ENCODE assay signal across 8 cellular contexts in the genomic region with DNA sequence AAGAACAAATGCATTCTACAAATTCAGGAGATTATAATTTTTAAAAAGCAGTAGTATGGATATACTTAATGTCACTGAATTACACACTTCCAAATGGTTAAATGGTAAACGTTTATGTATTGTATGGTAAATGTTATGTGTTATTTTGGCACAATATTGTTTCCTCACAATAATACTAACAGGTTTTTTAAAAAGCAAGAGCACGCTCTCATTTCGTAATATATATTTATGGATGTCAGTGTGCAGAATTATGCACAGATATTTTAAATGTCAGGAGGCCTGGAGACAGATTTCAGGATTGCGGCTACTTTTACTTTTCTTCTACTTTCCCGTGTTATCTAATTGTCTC. TPM values are rescaled to one million over a fixed set of nuclear protein-coding genes. Genes with fewer than 3 reads are reported as not detected.
DNase-seq lines count a peak whose midpoint lies in the region; ATAC-seq and TF ChIP-seq lines count a peak whose summit lies in the region.

No MANE protein-coding gene starts in this region.

- H3K9me3 Mint-ChIP-seq in glutamatergic neuron (ENCODE audit: unreplicated experiment), result peaks cover 12% of the 10 kb centered on the region

- no peaks in the 10 kb centered on the region for H3K36me3 Mint-ChIP-seq in T-helper 17 cell (ENCODE audit: low read depth)
- H3K36me3 Mint-ChIP-seq in glutamatergic neuron (ENCODE audit: unreplicated experiment), result no peaks in the 10 kb centered on the region

- H3K4me2 ChIP-seq in GM23248 (ENCODE audit: unreplicated experiment) (peak overlapping the region; percentile 98), skeletal muscle satellite cell (ENCODE audit: low read length) (peak overlapping the region; percentile 94)

- no peaks in the 10 kb centered on the region for H3K36me3 ChIP-seq in GM23248 (ENCODE audit: low read depth)
- H3K36me3 ChIP-seq in skeletal muscle satellite cell (ENCODE audit: insufficient read depth, low read length), result no peaks in the 10 kb centered on the region

- peaks cover 53% of the 10 kb centered on the region for H3K79me2 ChIP-seq in GM23248 (ENCODE audit: insufficient read depth)

- peak overlapping the region; percentile 100 for H2AFZ ChIP-seq in GM23248

- peaks cover 12% of the 10 kb centered on the region for H3F3A ChIP-seq in GM23248 (ENCODE audit: insufficient read depth)

- peak overlapping the region; percentile 38 for H3K27ac ChIP-seq in GM23248

- H3K4me3 ChIP-seq in GM23248 (peak overlapping the region; percentile 86), skeletal muscle satellite cell (ENCODE audit: low read length) (peak overlapping the region; percentile 96)

- TF ChIP-seq CTCF in glutamatergic neuron (IDR thresholded peaks at IDR 0.05; ENCODE audit: partially characterized antibody, unreplicated experiment), result no peak

- 1 to 2% methylated on average over 5 of the region's 5 CpGs for WGBS in GM23248 (ENCODE audit: low coverage in 1 of 2, low lambda C conversion rate in 2 of 2, missing lambda C conversion rate in 2 of 2), 2 experiments

- H3K9me3 ChIP-seq in GM23248 (ENCODE audit: low read depth), result no peaks in the 10 kb centered on the region
- H3K9me3 ChIP-seq in T-helper 17 cell (ENCODE audit: control insufficient read depth, low read length, poor library complexity, severe bottlenecking), result no peaks in the 10 kb centered on the region
- no peaks in the 10 kb centered on the region for H3K9me3 ChIP-seq in skeletal muscle satellite cell (replicated peaks; ENCODE audit: low read length)

- in situ Hi-C loops in GM23248 (cut with MboI), result no loop called here

- ATAC-seq in T-helper 17 cell (no peak), HG03097 (IDR thresholded peaks at IDR 0.05; ENCODE audit: low FRiP score, unreplicated experiment) (no peak)

- H3K4me1 ChIP-seq in GM23248 (ENCODE audit: insufficient read depth), result peaks cover 3% of the 10 kb centered on the region; the same call in 1 of the 2 replicates
- peaks cover 4% of the 10 kb centered on the region for H3K4me1 ChIP-seq in skeletal muscle satellite cell (ENCODE audit: control insufficient read depth, insufficient read depth, low read length)

- H3K9ac ChIP-seq in GM23248 (peak overlapping the region; percentile 82), skeletal muscle satellite cell (ENCODE audit: low read depth, low read length) (peak overlapping the region; percentile 89)

- DNase-seq in GM23248, result no peak
- no peak for DNase-seq in T-helper 17 cell
- DNase-seq in glutamatergic neuron, result no peak
- no peak for DNase-seq in ureter (ENCODE audit: low spot score)
- no peak for DNase-seq in activated CD8-positive, alpha-beta memory T cell treated with anti-CD3 and anti-CD28 coated beads, Interleukin-2, amount 50 U/mL, for 48 hours
- DNase-seq in AG20443 (ENCODE audit: low spot score), result no peak

- no peaks in the 10 kb centered on the region for H3K27me3 Mint-ChIP-seq in T-helper 17 cell
- peaks cover 7% of the 10 kb centered on the region for H3K27me3 Mint-ChIP-seq in glutamatergic neuron (ENCODE audit: unreplicated experiment)

- no peaks in the 10 kb centered on the region for H4K20me1 ChIP-seq in GM23248 (ENCODE audit: insufficient read depth)

- H3K27ac Mint-ChIP-seq in T-helper 17 cell (peak overlapping the region; percentile 72), glutamatergic neuron (ENCODE audit: unreplicated experiment) (peak overlapping the region; percentile 95)

- H3K27me3 ChIP-seq in GM23248 (replicated peaks; ENCODE audit: insufficient read depth) (no peaks in the 10 kb centered on the region), skeletal muscle satellite cell (ENCODE audit: control insufficient read depth, insufficient read depth, low read length) (no peaks in the 10 kb centered on the region)

- H3K9me2 ChIP-seq in GM23248 (ENCODE audit: insufficient read depth), result no peaks in the 10 kb centered on the region

- peaks cover 25% of the 10 kb centered on the region for H3K4me1 Mint-ChIP-seq in T-helper 17 cell
- peaks cover 29% of the 10 kb centered on the region for H3K4me1 Mint-ChIP-seq in glutamatergic neuron (ENCODE audit: low read depth, unreplicated experiment)

- peak overlapping the region; percentile 93 for H3K4me3 Mint-ChIP-seq in T-helper 17 cell
- H3K4me3 Mint-ChIP-seq in glutamatergic neuron (ENCODE audit: unreplicated experiment), result peak overlapping the region; percentile 96

RNA-seq across cellular contexts. Expression of a gene that starts 0.5 kb away (rescaled TPM):
- 5.9 and 6.8 TPM in 2 replicates for total RNA-seq in GM23248 (2014; rRNA removed; shearing (Covaris generic))
- polyA plus RNA-seq in GM23248 (2016; fragmentation: Nextera tagmentation; extraction: Ambion mirVana), result 2.2 TPM in 2 replicates
- total RNA-seq in T-helper 17 cell, result 10 to 100 TPM in 1 of 2 donors, 1 to 10 TPM in 1; 9.7 to 10.6 TPM
- 66.8 TPM for total RNA-seq in glutamatergic neuron (ENCODE audit: unreplicated experiment)
- 4.6 and 5.8 TPM in 2 replicates for total RNA-seq in skeletal muscle satellite cell (2012; rRNA removed)
- total RNA-seq in ureter, result 19.1 TPM
